Comparison of ENCODE assay signal across 15 cellular contexts in the genomic region with DNA sequence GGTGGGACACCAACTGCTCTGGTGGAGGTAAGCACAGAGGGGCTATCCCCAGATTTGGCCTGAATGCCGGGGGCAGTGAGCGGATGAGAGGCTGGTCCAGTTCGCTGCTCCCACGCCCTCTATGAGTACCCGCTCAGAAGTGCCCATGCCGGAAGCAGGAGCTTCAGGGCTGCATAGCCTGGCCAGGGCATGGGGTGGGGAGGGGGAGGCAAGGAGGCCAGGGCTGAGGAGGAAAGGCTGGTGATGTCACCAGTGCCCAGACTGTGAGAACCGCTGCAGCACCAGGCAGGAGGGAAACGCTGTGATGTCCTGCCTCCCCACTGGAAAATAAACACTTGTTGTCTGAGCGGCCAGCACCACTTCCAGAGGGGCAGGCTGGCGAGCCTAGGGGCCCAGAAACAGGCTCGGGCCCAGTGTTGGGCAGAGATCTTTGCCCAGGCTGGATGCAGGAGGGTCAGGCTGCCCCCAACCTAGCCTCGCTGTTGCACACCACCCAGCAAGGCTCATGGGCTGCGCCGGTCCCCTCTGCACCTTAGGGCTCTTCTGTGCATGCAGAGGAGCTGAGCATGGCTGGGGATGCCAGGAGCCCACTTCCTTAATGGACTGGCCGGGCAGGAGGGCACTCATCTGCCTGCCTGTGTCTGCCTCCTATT. TPM values are rescaled to one million over a fixed set of nuclear protein-coding genes. Genes with fewer than 3 reads are reported as not detected.
DNase-seq lines count a peak whose midpoint lies in the region; TF ChIP-seq lines count a peak whose summit lies in the region.
"Had no signal": no experiment of that assay in that cellular context is flagged by ENCODE, and none has a peak within 500 bp of the region (broad histone marks: within the 10 kb centered on the region; RNA-seq: fewer than 3 reads in every experiment).

No MANE protein-coding gene starts in this region.

- H3K4me3 ChIP-seq in BLaER1 treated with 17β-estradiol and CSF1 and Interleukin-3, amounts not matched to agents 10 nM and 100 nM = no peak overlapping the region
- H3K4me3 ChIP-seq in esophagus muscularis mucosa = no peak overlapping the region
- H3K4me3 ChIP-seq in neural progenitor cell = no peak overlapping the region
- H3K4me3 ChIP-seq: pancreas had no signal

- H3K27ac ChIP-seq in BLaER1 treated with 17β-estradiol and CSF1 and Interleukin-3, amounts not matched to agents 10 nM and 100 nM = peak overlapping the region in 4 of 11 experiments; percentile 7 to 51 (median 22); a peak in 5 of 22 replicates
- H3K27ac ChIP-seq in esophagus muscularis mucosa (replicated peaks in 1 of 4) (peak overlapping the region in 3 of 4 donors; percentile 2 to 59 (median 43)), neural progenitor cell (no peak overlapping the region)
- H3K27ac ChIP-seq: pancreas had no signal

- H3K4me1 ChIP-seq in BLaER1 treated with 17β-estradiol and CSF1 and Interleukin-3, amounts not matched to agents 10 nM and 100 nM = peaks cover 20 to 69% (median 64%) of the 10 kb centered on the region in 10 experiments; a peak in 19 of 20 replicates
- H3K4me1 ChIP-seq in esophagus muscularis mucosa (peaks cover 0 to 19% (median 10%) of the 10 kb centered on the region in 4 donors), neural progenitor cell (peaks cover 18% of the 10 kb centered on the region)
- H3K4me1 ChIP-seq: pancreas had no signal

- no peaks in the 10 kb centered on the region for H3K36me3 Mint-ChIP-seq in neural progenitor cell
- H3K36me3 Mint-ChIP-seq in activated naive CD8-positive, alpha-beta T cell treated with anti-CD3 and anti-CD28 coated beads for 36 hours = no peaks in the 10 kb centered on the region

- intact Hi-C loops in esophagus muscularis mucosa (cut with DNase I) = no loop called here

- no peak overlapping the region for H2AFZ ChIP-seq in neural progenitor cell (replicated peaks)

- TF ChIP-seq POLR2A in esophagus muscularis mucosa (IDR thresholded peaks at IDR 0.05; ENCODE audit: low read depth) = no peak

- peak; percentile 56 for DNase-seq in NCI-H510A treated with DMSO at 0.1 percent for 48 hours (lab: John Stamatoyannopoulos, UW)
- DNase-seq in esophagus muscularis mucosa (ENCODE audit: extremely low spot score) = no peak
- no peak for DNase-seq in neural progenitor cell (ENCODE audit: low spot score)
- DNase-seq in activated effector memory CD4-positive, alpha-beta T cell treated with Interleukin-2 at 50 U/mL for 16 hours = no peak
- DNase-seq in activated naive CD8-positive, alpha-beta T cell treated with anti-CD3 and anti-CD28 coated beads for 36 hours = no peak
- DNase-seq in AG08396 (ENCODE audit: low spot score) = no peak
- DNase-seq in ACHN = no peak
- DNase-seq: AML-193; amygdala; KBM-7; NCI-H1105; stimulated activated naive CD4-positive, alpha-beta T cell had no signal

- H3F3A ChIP-seq in neural progenitor cell (ENCODE audit: low read depth) = peaks cover 6% of the 10 kb centered on the region

- in situ Hi-C loops in ACHN (cut with HindIII; ENCODE audit: low pct_ligation_motif_present, low pct_unique_long_range_greater_than_20kb, low sequenced_read_pairs) = no loop called here

- H3K9ac ChIP-seq in BLaER1 treated with 17β-estradiol and CSF1 and Interleukin-3, amounts not matched to agents 10 nM and 100 nM = peak overlapping the region in 6 of 11 experiments; percentile 3 to 52 (median 30); a peak in 7 of 22 replicates
- H3K9ac ChIP-seq in neural progenitor cell = no peak overlapping the region

- no peak for TF ChIP-seq EP300 in esophagus muscularis mucosa (IDR thresholded peaks at IDR 0.05)

- peaks cover 3% of the 10 kb centered on the region for H3K4me1 Mint-ChIP-seq in neural progenitor cell
- H3K4me1 Mint-ChIP-seq in activated naive CD8-positive, alpha-beta T cell treated with anti-CD3 and anti-CD28 coated beads for 36 hours = no peaks in the 10 kb centered on the region
- H3K4me1 Mint-ChIP-seq: activated T-helper 17 cell treated with anti-CD3 and anti-CD28 coated beads, Interleukin-2, amount 50 U/mL, for 72 hours had no signal

- peaks cover 0 to 22% (median 8%) of the 10 kb centered on the region in 11 experiments; a peak in 17 of 22 replicates for H3K27me3 ChIP-seq in BLaER1 treated with 17β-estradiol and CSF1 and Interleukin-3, amounts not matched to agents 10 nM and 100 nM
- H3K27me3 ChIP-seq in esophagus muscularis mucosa (peaks cover 0 to 11% (median 0%) of the 10 kb centered on the region in 4 donors), neural progenitor cell (peaks cover 50% of the 10 kb centered on the region)
- H3K27me3 ChIP-seq: pancreas had no signal

- H3K79me2 ChIP-seq in neural progenitor cell (ENCODE audit: low read depth) = no peaks in the 10 kb centered on the region

- H3K9me3 ChIP-seq in BLaER1 treated with 17β-estradiol and CSF1 and Interleukin-3, amounts not matched to agents 10 nM and 100 nM (replicated peaks in 1 of 11) = no peaks in the 10 kb centered on the region
- H3K9me3 ChIP-seq in esophagus muscularis mucosa = no peaks in the 10 kb centered on the region
- H3K9me3 ChIP-seq in neural progenitor cell (ENCODE audit: low read depth) = no peaks in the 10 kb centered on the region
- H3K9me3 ChIP-seq: pancreas had no signal

- peak overlapping the region; percentile 53 for H3K27ac Mint-ChIP-seq in neural progenitor cell
- no peak overlapping the region for H3K27ac Mint-ChIP-seq in activated naive CD8-positive, alpha-beta T cell treated with anti-CD3 and anti-CD28 coated beads for 36 hours
- H3K27ac Mint-ChIP-seq: activated T-helper 17 cell treated with anti-CD3 and anti-CD28 coated beads, Interleukin-2, amount 50 U/mL, for 72 hours had no signal

- no peak overlapping the region for H3K4me3 Mint-ChIP-seq in neural progenitor cell
- no peak overlapping the region for H3K4me3 Mint-ChIP-seq in activated naive CD8-positive, alpha-beta T cell treated with anti-CD3 and anti-CD28 coated beads for 36 hours
- H3K4me3 Mint-ChIP-seq: activated T-helper 17 cell treated with anti-CD3 and anti-CD28 coated beads, Interleukin-2, amount 50 U/mL, for 72 hours had no signal

- 76% methylated on average over 5 of the region's 15 CpGs for WGBS in esophagus muscularis mucosa

- H3K36me3 ChIP-seq in BLaER1 treated with 17β-estradiol and CSF1 and Interleukin-3, amounts not matched to agents 10 nM and 100 nM = no peaks in the 10 kb centered on the region
- H3K36me3 ChIP-seq in esophagus muscularis mucosa = no peaks in the 10 kb centered on the region
- no peaks in the 10 kb centered on the region for H3K36me3 ChIP-seq in neural progenitor cell
- H3K36me3 ChIP-seq: pancreas had no signal

- H3K27me3 Mint-ChIP-seq in neural progenitor cell (ENCODE audit: insufficient read depth, low read depth) = peaks cover 37% of the 10 kb centered on the region
- no peaks in the 10 kb centered on the region for H3K27me3 Mint-ChIP-seq in activated naive CD8-positive, alpha-beta T cell treated with anti-CD3 and anti-CD28 coated beads for 36 hours
- H3K27me3 Mint-ChIP-seq: activated T-helper 17 cell treated with anti-CD3 and anti-CD28 coated beads, Interleukin-2, amount 50 U/mL, for 72 hours had no signal

- H4K20me1 ChIP-seq in BLaER1 treated with 17β-estradiol and CSF1 and Interleukin-3, amounts not matched to agents 10 nM and 100 nM = no peaks in the 10 kb centered on the region
- no peaks in the 10 kb centered on the region for H4K20me1 ChIP-seq in neural progenitor cell (ENCODE audit: low read depth)

- peak overlapping the region; percentile 57 to 92 (median 70) for H3K4me2 ChIP-seq in BLaER1 treated with 17β-estradiol and CSF1 and Interleukin-3, amounts not matched to agents 10 nM and 100 nM
- H3K4me2 ChIP-seq in neural progenitor cell = no peak overlapping the region

- no peaks in the 10 kb centered on the region for H3K9me3 Mint-ChIP-seq in neural progenitor cell
- H3K9me3 Mint-ChIP-seq in activated naive CD8-positive, alpha-beta T cell treated with anti-CD3 and anti-CD28 coated beads for 36 hours = no peaks in the 10 kb centered on the region
- H3K9me3 Mint-ChIP-seq: activated T-helper 17 cell treated with anti-CD3 and anti-CD28 coated beads, Interleukin-2, amount 50 U/mL, for 72 hours had no signal

- no peak for TF ChIP-seq CTCF in esophagus muscularis mucosa (IDR thresholded peaks at IDR 0.05)
- TF ChIP-seq CTCF in neural progenitor cell (IDR thresholded peaks at IDR 0.05) = no peak

RNA-seq across cellular contexts. Expression of a gene that starts 10.9 kb away (rescaled TPM):
- total RNA-seq in esophagus muscularis mucosa (10 to 100 TPM in 1 of 4 donors, 1 to 10 TPM in 3; 1.7 to 12.6 (median 7.5) TPM), neural progenitor cell (ENCODE audit: low replicate concordance) (0.12 TPM in 1 of 2 replicates, not detected in the other)
- total RNA-seq in activated naive CD8-positive, alpha-beta T cell treated with anti-CD3 and anti-CD28 coated beads for 36 hours = not detected
- total RNA-seq: activated T-helper 17 cell treated with anti-CD3 and anti-CD28 coated beads, Interleukin-2, amount 50 U/mL, for 72 hours had no signal

RNA-seq across cellular contexts. Expression of a gene that starts 24.0 kb away (rescaled TPM):
- total RNA-seq in esophagus muscularis mucosa (10 to 100 TPM; 28.7 to 36.6 (median 32.2) TPM), neural progenitor cell (ENCODE audit: low replicate concordance) (8.0 and 22.2 TPM in 2 replicates)
- 10 to 100 TPM; 12.1 to 13.2 TPM for total RNA-seq in activated naive CD8-positive, alpha-beta T cell treated with anti-CD3 and anti-CD28 coated beads for 36 hours

RNA-seq across cellular contexts. Expression of a gene that starts 35.0 kb away (rescaled TPM):
- total RNA-seq in esophagus muscularis mucosa = 1 to 10 TPM in 3 of 4 donors, under 1 TPM in 1; 0.66 to 3.6 (median 1.3) TPM
- total RNA-seq in neural progenitor cell (ENCODE audit: low replicate concordance) = 2.4 and 4.8 TPM in 2 replicates
- total RNA-seq in activated naive CD8-positive, alpha-beta T cell treated with anti-CD3 and anti-CD28 coated beads for 36 hours = 10 to 100 TPM; 43.9 to 45.8 TPM

RNA-seq across cellular contexts. Expression of a gene that starts 44.2 kb away (rescaled TPM):
- not detected for total RNA-seq in esophagus muscularis mucosa
- 1.2 TPM in 1 of 2 replicates, not detected in the other for total RNA-seq in neural progenitor cell (ENCODE audit: low replicate concordance)
- under 1 TPM; 0.45 to 0.50 TPM for total RNA-seq in activated naive CD8-positive, alpha-beta T cell treated with anti-CD3 and anti-CD28 coated beads for 36 hours
